1 cellular context compared by ENCODE assay signal in genomic region chr9:4080889-4081548, GRCh38.
TF ChIP-seq lines count a peak whose summit lies in the region.

No MANE protein-coding gene starts in this region.

TF ChIP-seq in GM23338, 12 proteins besides CTCF, POLR2A, EP300 and RAD21:
- TF ChIP-seq EZH2 (IDR thresholded peaks at IDR 0.05; ENCODE audit: low read depth, unreplicated experiment) (no peak), ETS1 (IDR thresholded peaks at IDR 0.05) (0 out of 2 replicates have a peak, but pooled peaks have one; percentile 35), ZNF114 (CRISPR knock-in tag; IDR thresholded peaks at IDR 0.05) (no peak), STAT1 (IDR thresholded peaks at IDR 0.05; ENCODE audit: unreplicated experiment) (no peak), JUNB (IDR thresholded peaks at IDR 0.05; ENCODE audit: unreplicated experiment) (no peak), EZH2phosphoT487 (IDR thresholded peaks at IDR 0.05; ENCODE audit: unreplicated experiment) (no peak), ZNF462 (CRISPR knock-in tag; IDR thresholded peaks at IDR 0.05) (no peak), REST (IDR thresholded peaks at IDR 0.05; ENCODE audit: unreplicated experiment) (no peak), NANOG (IDR thresholded peaks at IDR 0.05; ENCODE audit: borderline replicate concordance) (no peak), CREB1 (CRISPR knock-in tag; IDR thresholded peaks at IDR 0.05; ENCODE audit: low read depth) (peak; percentile 23; the same call in 1 of the 2 replicates), ZNF331 (CRISPR knock-in tag; IDR thresholded peaks at IDR 0.05; ENCODE audit: low read depth) (no peak)
